8 cellular contexts compared by ENCODE assay signal in the genomic region with DNA sequence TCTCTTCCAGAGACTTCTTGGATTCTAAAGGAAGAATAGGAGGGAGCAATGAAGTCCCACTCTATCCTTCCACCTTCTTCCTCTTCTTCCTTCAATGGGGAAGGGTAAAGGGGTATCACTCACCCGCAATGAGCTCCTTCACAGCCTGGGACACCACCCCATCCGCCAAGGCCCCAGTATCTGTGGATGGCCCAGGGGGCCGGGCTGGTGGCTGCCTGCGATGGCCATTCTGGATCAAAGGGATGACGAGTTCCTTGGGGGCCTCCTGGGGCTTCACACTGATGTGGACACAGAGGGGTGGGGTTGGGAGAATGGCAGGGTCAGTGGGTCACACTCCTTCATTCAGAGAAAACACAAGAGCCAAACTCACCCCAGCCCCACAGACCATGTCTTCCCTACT. TPM values are rescaled to one million over a fixed set of nuclear protein-coding genes. Genes with fewer than 3 reads are reported as not detected.
DNase-seq lines count a peak whose midpoint lies in the region; ATAC-seq lines count a peak whose summit lies in the region.

No MANE protein-coding gene starts in this region.

- peaks cover 0 to 35% (median 14%) of the 10 kb centered on the region in 4 donors for H3K4me1 Mint-ChIP-seq in CD4-positive, CD25-positive, alpha-beta regulatory T cell

- no peak for DNase-seq in CD4-positive, CD25-positive, alpha-beta regulatory T cell
- DNase-seq in MG63 (no peak), neuronal stem cell (ENCODE audit: low spot score) (no peak), epidermal melanocyte (ENCODE audit: insufficient read length, low spot score) (no peak), GF-D8 (lab: John Stamatoyannopoulos, UW) (no peak), HEK293T (ENCODE audit: extremely low spot score) (no peak)

- no peak overlapping the region for H2AFZ ChIP-seq in neuronal stem cell (ENCODE audit: low read length)

- no peak overlapping the region for H3K4ac ChIP-seq in neuronal stem cell (ENCODE audit: low read length)

- no peak overlapping the region for H3K9ac ChIP-seq in neuronal stem cell (ENCODE audit: low read depth, low read length, poor library complexity)

- H3K79me1 ChIP-seq in neuronal stem cell (ENCODE audit: low read depth, low read length): peaks cover 1% of the 10 kb centered on the region

- H3K27me3 ChIP-seq in CD4-positive, CD25-positive, alpha-beta regulatory T cell (ENCODE audit: control insufficient read depth, insufficient read depth, low read length): no peaks in the 10 kb centered on the region
- H3K27me3 ChIP-seq in MG63 (no peaks in the 10 kb centered on the region), ectodermal cell (ENCODE audit: control insufficient read depth, insufficient read depth, low read length, poor library complexity, severe bottlenecking) (no peaks in the 10 kb centered on the region), neuronal stem cell (ENCODE audit: control insufficient read depth in 3 of 3, insufficient read depth in 3 of 3, low read depth in 1 of 3, low read length in 3 of 3) (no peaks in the 10 kb centered on the region)

- H3K36me3 ChIP-seq in CD4-positive, CD25-positive, alpha-beta regulatory T cell (ENCODE audit: control insufficient read depth, insufficient read depth, low read length): peaks cover 5% of the 10 kb centered on the region
- H3K36me3 ChIP-seq in MG63 (no peaks in the 10 kb centered on the region), ectodermal cell (ENCODE audit: control insufficient read depth, insufficient read depth, low read length) (no peaks in the 10 kb centered on the region), neuronal stem cell (replicated peaks in 1 of 2; ENCODE audit: control insufficient read depth in 2 of 2, insufficient read depth in 2 of 2, low read length in 2 of 2) (peaks cover 10 to 23% of the 10 kb centered on the region in 2 donors)

- no peak for ATAC-seq in CD4-positive, CD25-positive, alpha-beta regulatory T cell (ENCODE audit: low read depth in 2 of 2)
- no peak for ATAC-seq in HG03342 (IDR thresholded peaks at IDR 0.05; ENCODE audit: unreplicated experiment)

- H3K27ac ChIP-seq in CD4-positive, CD25-positive, alpha-beta regulatory T cell (ENCODE audit: insufficient read depth, low read length, poor library complexity, severe bottlenecking): no peak overlapping the region
- H3K27ac ChIP-seq in ectodermal cell (ENCODE audit: insufficient read depth, low read depth, low read length, poor library complexity, severe bottlenecking) (no peak overlapping the region), neuronal stem cell (replicated peaks; ENCODE audit: low read length) (no peak overlapping the region)

- H3K9me3 Mint-ChIP-seq in CD4-positive, CD25-positive, alpha-beta regulatory T cell: peaks cover 0 to 3% (median 0%) of the 10 kb centered on the region in 7 donors

- no peak overlapping the region for H4K91ac ChIP-seq in neuronal stem cell (ENCODE audit: low read depth, low read length, poor library complexity)

- no peak overlapping the region for H2AK5ac ChIP-seq in neuronal stem cell (ENCODE audit: low read depth, low read length)

- H3K4me3 ChIP-seq in CD4-positive, CD25-positive, alpha-beta regulatory T cell (ENCODE audit: low read depth, low read length): peak overlapping the region; percentile 90
- H3K4me3 ChIP-seq in MG63: peak overlapping the region; percentile 89
- peak overlapping the region; percentile 73 for H3K4me3 ChIP-seq in ectodermal cell (ENCODE audit: insufficient read depth, low read depth, low read length)
- peak overlapping the region in 1 of 2 donors; percentile 74 for H3K4me3 ChIP-seq in neuronal stem cell (ENCODE audit: low read length in 2 of 2)

- H2BK5ac ChIP-seq in neuronal stem cell (ENCODE audit: low read length): no peak overlapping the region

- peak overlapping the region; percentile 42 for H3K4me2 ChIP-seq in neuronal stem cell (ENCODE audit: insufficient read depth, low read length, poor library complexity, severe bottlenecking)

- no peaks in the 10 kb centered on the region for H3K9me3 ChIP-seq in CD4-positive, CD25-positive, alpha-beta regulatory T cell (ENCODE audit: control insufficient read depth in 2 of 2, low read length in 2 of 2)
- H3K9me3 ChIP-seq in MG63 (no peaks in the 10 kb centered on the region), ectodermal cell (ENCODE audit: control insufficient read depth, low read length) (no peaks in the 10 kb centered on the region), neuronal stem cell (replicated peaks in 1 of 2; ENCODE audit: control insufficient read depth in 2 of 2, insufficient read depth in 1 of 2, low read depth in 1 of 2, low read length in 2 of 2) (no peaks in the 10 kb centered on the region)

- POLR2A ChIA-PET in HEK293T (lab: Yijun Ruan, JAX): interaction anchor here (0.6 to 0.9 kb wide), 2 partner anchors 14 to 50 kb away, joined by 3 read pairs; no protein-coding TSS in a partner anchor

- H3K36me3 Mint-ChIP-seq in CD4-positive, CD25-positive, alpha-beta regulatory T cell: peaks cover 14% of the 10 kb centered on the region

- peak overlapping the region in 2 of 3 donors; percentile 97 to 98 for H3K27ac Mint-ChIP-seq in CD4-positive, CD25-positive, alpha-beta regulatory T cell

- 81 to 92% methylated on average over 4 to 5 of the region's 5 CpGs for WGBS in ectodermal cell, 2 experiments
- no CpG with 5 or more reads among the region's 5 CpGs for WGBS in neuronal stem cell (ENCODE audit: extremely low coverage in 2 of 2, insufficient read length in 2 of 2, insufficient replicate concordance in 1 of 2), 2 donors

- H3K18ac ChIP-seq in neuronal stem cell (ENCODE audit: low read length): no peak overlapping the region

- H2BK120ac ChIP-seq in neuronal stem cell (ENCODE audit: low read depth, low read length): no peak overlapping the region

- no peak overlapping the region for H3K23ac ChIP-seq in neuronal stem cell (ENCODE audit: low read depth, low read length, poor library complexity)

- no peak overlapping the region for H4K8ac ChIP-seq in neuronal stem cell (ENCODE audit: low read depth, low read length)

- H3K27me3 Mint-ChIP-seq in CD4-positive, CD25-positive, alpha-beta regulatory T cell: no peaks in the 10 kb centered on the region

- no peak overlapping the region for H3K14ac ChIP-seq in neuronal stem cell (ENCODE audit: low read length)

- no peak overlapping the region for H2BK12ac ChIP-seq in neuronal stem cell (ENCODE audit: low read length)

- H3K4me3 Mint-ChIP-seq in CD4-positive, CD25-positive, alpha-beta regulatory T cell: peak overlapping the region in 3 of 4 donors; percentile 92 to 97 (median 97)

- no peak overlapping the region for H2BK15ac ChIP-seq in neuronal stem cell (ENCODE audit: low read length)

- peaks cover 12% of the 10 kb centered on the region for H3K4me1 ChIP-seq in CD4-positive, CD25-positive, alpha-beta regulatory T cell (ENCODE audit: control insufficient read depth, insufficient read depth, low read length, poor library complexity, severe bottlenecking)
- no peaks in the 10 kb centered on the region for H3K4me1 ChIP-seq in ectodermal cell (ENCODE audit: control insufficient read depth, insufficient read depth, low read length)
- H3K4me1 ChIP-seq in neuronal stem cell (ENCODE audit: control insufficient read depth in 2 of 2, insufficient read depth in 1 of 2, low read depth in 1 of 2, low read length in 2 of 2): peaks cover 0 to 2% of the 10 kb centered on the region in 2 donors

- CTCF ChIA-PET in HEK293T (lab: Yijun Ruan, JAX): no interaction called here

RNA-seq across cellular contexts. Expression of a gene that starts 1.0 kb away (rescaled TPM):
- total RNA-seq in CD4-positive, CD25-positive, alpha-beta regulatory T cell: 17.4 TPM
- polyA plus RNA-seq in CD4-positive, CD25-positive, alpha-beta regulatory T cell: 10 to 100 TPM; 34.9 to 43.0 (median 37.7) TPM
- 30.1 and 38.4 TPM in 2 replicates for total RNA-seq in MG63 (2014; rRNA removed; shearing (Covaris generic); ENCODE audit: low replicate concordance)
- polyA plus RNA-seq in ectodermal cell (2013, experiment 1 of 4): 20.8 TPM
- polyA plus RNA-seq in ectodermal cell (2013, experiment 2 of 4): 18.9 TPM
- 18.2 TPM for polyA plus RNA-seq in ectodermal cell (2013, experiment 3 of 4)
- polyA plus RNA-seq in ectodermal cell (2013, experiment 4 of 4): 19.5 TPM
- 15.7 TPM for polyA plus RNA-seq in neuronal stem cell (2013, experiment 1 of 2)
- 15.6 TPM for polyA plus RNA-seq in neuronal stem cell (2013, experiment 2 of 2)

RNA-seq across cellular contexts. Expression of a gene that starts 40.1 kb away (rescaled TPM):
- 0.57 TPM for total RNA-seq in CD4-positive, CD25-positive, alpha-beta regulatory T cell
- 1 to 10 TPM in 1 of 4 donors, under 1 TPM in 3; 0.49 to 1.0 (median 0.62) TPM for polyA plus RNA-seq in CD4-positive, CD25-positive, alpha-beta regulatory T cell
- total RNA-seq in MG63 (2014; rRNA removed; shearing (Covaris generic); ENCODE audit: low replicate concordance): 1.1 and 3.2 TPM in 2 replicates
- 1.1 TPM for polyA plus RNA-seq in ectodermal cell (2013, experiment 1 of 4)
- 0.71 TPM for polyA plus RNA-seq in ectodermal cell (2013, experiment 2 of 4)
- 0.64 TPM for polyA plus RNA-seq in ectodermal cell (2013, experiment 3 of 4)
- polyA plus RNA-seq in ectodermal cell (2013, experiment 4 of 4): 0.57 TPM
- polyA plus RNA-seq in neuronal stem cell (2013, experiment 1 of 2): 0.74 TPM
- 0.47 TPM for polyA plus RNA-seq in neuronal stem cell (2013, experiment 2 of 2)

RNA-seq across cellular contexts. Expression of a gene that starts 42.8 kb away (rescaled TPM):
- 85.6 TPM for total RNA-seq in CD4-positive, CD25-positive, alpha-beta regulatory T cell
- polyA plus RNA-seq in CD4-positive, CD25-positive, alpha-beta regulatory T cell: 10 to 100 TPM; 62.8 to 72.1 (median 68.2) TPM
- 35.9 and 43.1 TPM in 2 replicates for total RNA-seq in MG63 (2014; rRNA removed; shearing (Covaris generic); ENCODE audit: low replicate concordance)
- polyA plus RNA-seq in ectodermal cell (2013, experiment 1 of 4): 31.9 TPM
- 28.5 TPM for polyA plus RNA-seq in ectodermal cell (2013, experiment 2 of 4)
- polyA plus RNA-seq in ectodermal cell (2013, experiment 3 of 4): 23.5 TPM
- 25.2 TPM for polyA plus RNA-seq in ectodermal cell (2013, experiment 4 of 4)
- 17.0 TPM for polyA plus RNA-seq in neuronal stem cell (2013, experiment 1 of 2)
- polyA plus RNA-seq in neuronal stem cell (2013, experiment 2 of 2): 16.8 TPM

RNA-seq across cellular contexts. Expression of a gene that starts 48.7 kb away (rescaled TPM):
- 20.4 TPM for total RNA-seq in CD4-positive, CD25-positive, alpha-beta regulatory T cell
- 10 to 100 TPM; 40.6 to 49.4 (median 44.0) TPM for polyA plus RNA-seq in CD4-positive, CD25-positive, alpha-beta regulatory T cell
- 1.9 TPM in 1 of 2 replicates, not detected in the other for total RNA-seq in MG63 (2014; rRNA removed; shearing (Covaris generic); ENCODE audit: low replicate concordance)
- polyA plus RNA-seq in ectodermal cell (2013, experiment 1 of 4): 33.3 TPM
- polyA plus RNA-seq in ectodermal cell (2013, experiment 2 of 4): 35.0 TPM
- polyA plus RNA-seq in ectodermal cell (2013, experiment 3 of 4): 28.6 TPM
- 32.5 TPM for polyA plus RNA-seq in ectodermal cell (2013, experiment 4 of 4)
- 91.4 TPM for polyA plus RNA-seq in neuronal stem cell (2013, experiment 1 of 2)
- 93.5 TPM for polyA plus RNA-seq in neuronal stem cell (2013, experiment 2 of 2)

RNA-seq across cellular contexts. Expression of a gene that starts 49.2 kb away (rescaled TPM):
- total RNA-seq in CD4-positive, CD25-positive, alpha-beta regulatory T cell: 141 TPM
- polyA plus RNA-seq in CD4-positive, CD25-positive, alpha-beta regulatory T cell: 100 to 1,000 TPM; 222 to 354 (median 242) TPM
- 114 and 139 TPM in 2 replicates for total RNA-seq in MG63 (2014; rRNA removed; shearing (Covaris generic); ENCODE audit: low replicate concordance)
- 2.4 TPM for polyA plus RNA-seq in ectodermal cell (2013, experiment 1 of 4)
- polyA plus RNA-seq in ectodermal cell (2013, experiment 2 of 4): 2.4 TPM
- 2.9 TPM for polyA plus RNA-seq in ectodermal cell (2013, experiment 3 of 4)
- 3.0 TPM for polyA plus RNA-seq in ectodermal cell (2013, experiment 4 of 4)
- 3.8 TPM for polyA plus RNA-seq in neuronal stem cell (2013, experiment 1 of 2)
- 3.8 TPM for polyA plus RNA-seq in neuronal stem cell (2013, experiment 2 of 2)
